ENCODE assay signal across 21 cellular contexts in the genomic region with DNA sequence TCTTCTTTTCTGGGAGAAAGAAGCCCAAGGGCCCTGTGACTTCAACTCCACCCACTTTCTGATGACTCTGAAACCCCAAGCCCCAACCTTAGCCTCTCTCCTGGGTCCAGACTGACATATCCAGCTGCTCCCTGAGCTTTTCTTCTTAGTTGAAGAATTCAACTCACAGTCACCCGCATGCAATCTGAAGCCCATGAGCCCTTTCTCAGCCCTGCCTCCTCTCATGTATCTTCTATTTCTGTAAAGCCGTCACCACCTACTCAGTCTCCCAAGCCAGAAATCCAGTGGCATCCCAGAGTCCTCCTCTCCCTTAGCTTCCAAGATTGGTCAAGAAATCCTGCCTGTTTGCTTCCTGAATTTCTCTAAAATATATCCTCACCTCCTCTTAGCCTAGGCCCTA. TPM values are rescaled to one million over a fixed set of nuclear protein-coding genes. Genes with fewer than 3 reads are reported as not detected.
DNase-seq lines count a peak whose midpoint lies in the region; ATAC-seq and TF ChIP-seq lines count a peak whose summit lies in the region.
"Had no signal": no experiment of that assay in that cellular context is flagged by ENCODE, and none has a peak within 500 bp of the region (broad histone marks: within the 10 kb centered on the region; RNA-seq: fewer than 3 reads in every experiment).

No MANE protein-coding gene starts in this region.

- intact Hi-C loops in activated naive CD4-positive, alpha-beta T cell treated with anti-CD3 and anti-CD28 coated beads for 36 hours (cut with micrococcal nuclease), result loop anchor here (1.0 to 10.0 kb wide), 3 partner anchors 8 to 548 kb away; no protein-coding TSS in a partner anchor
- intact Hi-C loops in activated CD8-positive, alpha-beta T cell treated with anti-CD3 and anti-CD28 coated beads for 36 hours (cut with micrococcal nuclease), result no loop called here

- peak overlapping the region; percentile 17 for H3K4me3 Mint-ChIP-seq in activated naive CD4-positive, alpha-beta T cell treated with anti-CD3 and anti-CD28 coated beads for 36 hours
- no peak overlapping the region for H3K4me3 Mint-ChIP-seq in activated CD8-positive, alpha-beta T cell treated with anti-CD3 and anti-CD28 coated beads for 36 hours
- H3K4me3 Mint-ChIP-seq in stimulated activated naive CD8-positive, alpha-beta T cell treated with anti-CD3 and anti-CD28 coated beads, Interleukin-15, amount 100 ng/mL, for 72 hours, result peak overlapping the region; percentile 14 to 30
- H3K4me3 Mint-ChIP-seq: activated B cell treated with CpG ODN at 0.5 μM for 24 hours, memory B cell had no signal

- ATAC-seq in activated CD8-positive, alpha-beta T cell treated with anti-CD3 and anti-CD28 coated beads for 36 hours, result no peak
- ATAC-seq in stimulated activated naive CD8-positive, alpha-beta T cell treated with anti-CD3 and anti-CD28 coated beads, Interleukin-15, amount 100 ng/mL, for 72 hours, result no peak
- ATAC-seq in GM19328 (IDR thresholded peaks at IDR 0.05; ENCODE audit: unreplicated experiment) (no peak), HG02884 (IDR thresholded peaks at IDR 0.05; ENCODE audit: unreplicated experiment) (no peak)

- H3K9me3 Mint-ChIP-seq in activated naive CD4-positive, alpha-beta T cell treated with anti-CD3 and anti-CD28 coated beads for 36 hours, result no peaks in the 10 kb centered on the region
- H3K9me3 Mint-ChIP-seq in activated CD8-positive, alpha-beta T cell treated with anti-CD3 and anti-CD28 coated beads for 36 hours, result peaks cover 2% of the 10 kb centered on the region
- H3K9me3 Mint-ChIP-seq in stimulated activated naive CD8-positive, alpha-beta T cell treated with anti-CD3 and anti-CD28 coated beads, Interleukin-15, amount 100 ng/mL, for 72 hours, result peaks cover 0 to 3% of the 10 kb centered on the region in 2 donors
- H3K9me3 Mint-ChIP-seq: activated B cell treated with CpG ODN at 0.5 μM for 24 hours, memory B cell had no signal

- peaks cover 16% of the 10 kb centered on the region for H3K36me3 Mint-ChIP-seq in activated naive CD4-positive, alpha-beta T cell treated with anti-CD3 and anti-CD28 coated beads for 36 hours (ENCODE audit: low read depth)
- H3K36me3 Mint-ChIP-seq in activated CD8-positive, alpha-beta T cell treated with anti-CD3 and anti-CD28 coated beads for 36 hours (ENCODE audit: low read depth), result peaks cover 85% of the 10 kb centered on the region

- H3K27me3 Mint-ChIP-seq in activated naive CD4-positive, alpha-beta T cell treated with anti-CD3 and anti-CD28 coated beads for 36 hours (ENCODE audit: low read depth), result no peaks in the 10 kb centered on the region
- no peaks in the 10 kb centered on the region for H3K27me3 Mint-ChIP-seq in activated CD8-positive, alpha-beta T cell treated with anti-CD3 and anti-CD28 coated beads for 36 hours
- H3K27me3 Mint-ChIP-seq in stimulated activated naive CD8-positive, alpha-beta T cell treated with anti-CD3 and anti-CD28 coated beads, Interleukin-15, amount 100 ng/mL, for 72 hours, result no peaks in the 10 kb centered on the region

- H3K27ac Mint-ChIP-seq in activated naive CD4-positive, alpha-beta T cell treated with anti-CD3 and anti-CD28 coated beads for 36 hours, result peak overlapping the region; percentile 90
- H3K27ac Mint-ChIP-seq in activated CD8-positive, alpha-beta T cell treated with anti-CD3 and anti-CD28 coated beads for 36 hours, result peak overlapping the region; percentile 76
- peak overlapping the region; percentile 0 to 43 for H3K27ac Mint-ChIP-seq in stimulated activated naive CD8-positive, alpha-beta T cell treated with anti-CD3 and anti-CD28 coated beads, Interleukin-15, amount 100 ng/mL, for 72 hours
- H3K27ac Mint-ChIP-seq: activated B cell treated with CpG ODN at 0.5 μM for 24 hours, memory B cell had no signal

- TF ChIP-seq CTCF in activated CD8-positive, alpha-beta T cell treated with anti-CD3 and anti-CD28 coated beads for 36 hours (IDR thresholded peaks at IDR 0.05), result no peak

- CTCF ChIA-PET in activated naive CD4-positive, alpha-beta T cell treated with anti-CD3 and anti-CD28 coated beads for 36 hours (lab: Charles Lee), result interaction anchor here (0.6 to 3.4 kb wide), 3 partner anchors 11 to 418 kb away, joined by 3 to 20 read pairs (median 5); no protein-coding TSS in a partner anchor
- CTCF ChIA-PET in activated CD8-positive, alpha-beta T cell treated with anti-CD3 and anti-CD28 coated beads for 36 hours (lab: Charles Lee), result interaction anchor here (1.2 to 2.7 kb wide), 5 partner anchors 10 to 72 kb away, joined by 3 to 12 read pairs (median 7); no protein-coding TSS in a partner anchor
- CTCF ChIA-PET in HEK293T (lab: Yijun Ruan, JAX), result interaction anchor here (1.5 kb wide), 1 partner anchor 12 kb away, joined by 3 read pairs; no protein-coding TSS in a partner anchor

- DNase-seq in activated naive CD4-positive, alpha-beta T cell treated with anti-CD3 and anti-CD28 coated beads for 36 hours, result no peak
- DNase-seq in activated naive CD4-positive, alpha-beta T cell treated with anti-CD3 and anti-CD28 coated beads, Interleukin-2, amount 50 U/mL, for 16 hours, result no peak
- DNase-seq in activated CD8-positive, alpha-beta T cell treated with anti-CD3 and anti-CD28 coated beads for 36 hours, result no peak
- DNase-seq in middle frontal gyrus (ENCODE audit: extremely low spot score, low spot score) (peak; percentile 56), HEK293T (ENCODE audit: extremely low spot score) (no peak)
- DNase-seq in stimulated activated naive CD8-positive, alpha-beta T cell treated with anti-CD3 and anti-CD28 coated beads, Interleukin-15, amount 100 ng/mL, for 72 hours, result no peak
- DNase-seq: activated B cell treated with CpG ODN at 0.5 μM for 24 hours, brain microvascular endothelial cell, GOT3, MV-4-11, NCI-H1694, SHP77, sigmoid colon, transverse colon had no signal

- peaks cover 86% of the 10 kb centered on the region for H3K4me1 Mint-ChIP-seq in activated naive CD4-positive, alpha-beta T cell treated with anti-CD3 and anti-CD28 coated beads for 36 hours (ENCODE audit: low read depth)
- H3K4me1 Mint-ChIP-seq in activated CD8-positive, alpha-beta T cell treated with anti-CD3 and anti-CD28 coated beads for 36 hours (ENCODE audit: low read depth), result peaks cover 88% of the 10 kb centered on the region
- H3K4me1 Mint-ChIP-seq in stimulated activated naive CD8-positive, alpha-beta T cell treated with anti-CD3 and anti-CD28 coated beads, Interleukin-15, amount 100 ng/mL, for 72 hours, result peaks cover 97% of the 10 kb centered on the region

- POLR2A ChIA-PET in activated CD8-positive, alpha-beta T cell treated with anti-CD3 and anti-CD28 coated beads for 36 hours (lab: Charles Lee), result interaction anchor here (0.6 to 2.9 kb wide), 11 partner anchors 9 to 98 kb away, joined by 3 to 19 read pairs (median 4); no protein-coding TSS in a partner anchor
- POLR2A ChIA-PET in HEK293T (lab: Yijun Ruan, JAX), result no interaction called here

TF ChIP-seq in HEK293T, 16 proteins besides CTCF, POLR2A, EP300 and RAD21:
- TF ChIP-seq TARDBP (IDR thresholded peaks at IDR 0.05) (no peak), FOXM1 (IDR thresholded peaks at IDR 0.05; ENCODE audit: borderline replicate concordance) (no peak), L3MBTL2 (conservative IDR thresholded peaks at IDR 0.05) (no peak), LEF1 (IDR thresholded peaks at IDR 0.05; ENCODE audit: borderline replicate concordance) (no peak), ZNF384 (IDR thresholded peaks at IDR 0.05) (no peak), ARNT (IDR thresholded peaks at IDR 0.05) (no peak), FOXA1 (IDR thresholded peaks at IDR 0.05) (no peak), ELF4 (IDR thresholded peaks at IDR 0.05) (no peak), NFRKB (IDR thresholded peaks at IDR 0.05) (no peak), SP1 (IDR thresholded peaks at IDR 0.05) (no peak), SUZ12 (IDR thresholded peaks at IDR 0.05) (no peak), HDGF (IDR thresholded peaks at IDR 0.05; ENCODE audit: borderline replicate concordance) (no peak), CTBP1 (IDR thresholded peaks at IDR 0.05; ENCODE audit: borderline replicate concordance) (no peak), BHLHE40 (IDR thresholded peaks at IDR 0.05; ENCODE audit: borderline replicate concordance) (no peak), FOXK2 (IDR thresholded peaks at IDR 0.05) (no peak)
- TF ChIP-seq, protein P1, sequence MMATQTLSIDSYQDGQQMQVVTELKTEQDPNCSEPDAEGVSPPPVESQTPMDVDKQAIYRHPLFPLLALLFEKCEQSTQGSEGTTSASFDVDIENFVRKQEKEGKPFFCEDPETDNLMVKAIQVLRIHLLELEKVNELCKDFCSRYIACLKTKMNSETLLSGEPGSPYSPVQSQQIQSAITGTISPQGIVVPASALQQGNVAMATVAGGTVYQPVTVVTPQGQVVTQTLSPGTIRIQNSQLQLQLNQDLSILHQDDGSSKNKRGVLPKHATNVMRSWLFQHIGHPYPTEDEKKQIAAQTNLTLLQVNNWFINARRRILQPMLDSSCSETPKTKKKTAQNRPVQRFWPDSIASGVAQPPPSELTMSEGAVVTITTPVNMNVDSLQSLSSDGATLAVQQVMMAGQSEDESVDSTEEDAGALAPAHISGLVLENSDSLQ (IDR thresholded peaks at IDR 0.05), result no peak

RNA-seq across cellular contexts. Expression of gene TMA7B, which starts 7.1 kb away (rescaled TPM):
- 1 to 10 TPM; 1.1 to 1.5 TPM for total RNA-seq in activated naive CD4-positive, alpha-beta T cell treated with anti-CD3 and anti-CD28 coated beads for 36 hours
- total RNA-seq in activated CD8-positive, alpha-beta T cell treated with anti-CD3 and anti-CD28 coated beads for 36 hours, result 1 to 10 TPM; 2.2 to 2.3 TPM
- total RNA-seq: fibroblast of lung, glomerular endothelial cell, OCI-LY7, sigmoid colon had no signal

RNA-seq across cellular contexts. Expression of gene FAM83F, which starts 41.7 kb away (rescaled TPM):
- total RNA-seq in activated naive CD4-positive, alpha-beta T cell treated with anti-CD3 and anti-CD28 coated beads for 36 hours, result 1 to 10 TPM; 1.8 to 1.9 TPM
- 1 to 10 TPM; 1.5 to 2.0 TPM for total RNA-seq in activated CD8-positive, alpha-beta T cell treated with anti-CD3 and anti-CD28 coated beads for 36 hours
- total RNA-seq: fibroblast of lung, OCI-LY7 had no signal

RNA-seq across cellular contexts. Expression of gene GRAP2, which starts 52.2 kb away (rescaled TPM):
- 10 to 100 TPM; 25.5 to 29.4 TPM for total RNA-seq in activated naive CD4-positive, alpha-beta T cell treated with anti-CD3 and anti-CD28 coated beads for 36 hours
- total RNA-seq in activated CD8-positive, alpha-beta T cell treated with anti-CD3 and anti-CD28 coated beads for 36 hours, result 10 to 100 TPM; 83.2 to 86.8 TPM
- total RNA-seq: fibroblast of lung, glomerular endothelial cell, OCI-LY7 had no signal

RNA-seq across cellular contexts. Expression of gene ENTHD1, which starts 59.5 kb away (rescaled TPM):
- under 1 TPM; 0.64 to 0.81 TPM for total RNA-seq in activated naive CD4-positive, alpha-beta T cell treated with anti-CD3 and anti-CD28 coated beads for 36 hours
- under 1 TPM; 0.34 TPM for total RNA-seq in activated CD8-positive, alpha-beta T cell treated with anti-CD3 and anti-CD28 coated beads for 36 hours
- total RNA-seq: activated B cell treated with CpG ODN at 0.5 μM for 24 hours, colonic mucosa, fibroblast of lung, glomerular endothelial cell, OCI-LY7, sigmoid colon, transverse colon had no signal

Comparison
In these comparisons a context has a peak if more than half of its experiments do, and no peak if none do; other contexts are left out.
1. H3K27ac Mint-ChIP-seq: peak in every context shown above with its lines; median percentile 90 in activated naive CD4-positive, alpha-beta T cell treated with anti-CD3 and anti-CD28 coated beads for 36 hours; 76 in activated CD8-positive, alpha-beta T cell treated with anti-CD3 and anti-CD28 coated beads for 36 hours; 22 in stimulated activated naive CD8-positive, alpha-beta T cell treated with anti-CD3 and anti-CD28 coated beads, Interleukin-15, amount 100 ng/mL, for 72 hours.